Comparison of ENCODE assay signal across 16 cellular contexts in the genomic region with DNA sequence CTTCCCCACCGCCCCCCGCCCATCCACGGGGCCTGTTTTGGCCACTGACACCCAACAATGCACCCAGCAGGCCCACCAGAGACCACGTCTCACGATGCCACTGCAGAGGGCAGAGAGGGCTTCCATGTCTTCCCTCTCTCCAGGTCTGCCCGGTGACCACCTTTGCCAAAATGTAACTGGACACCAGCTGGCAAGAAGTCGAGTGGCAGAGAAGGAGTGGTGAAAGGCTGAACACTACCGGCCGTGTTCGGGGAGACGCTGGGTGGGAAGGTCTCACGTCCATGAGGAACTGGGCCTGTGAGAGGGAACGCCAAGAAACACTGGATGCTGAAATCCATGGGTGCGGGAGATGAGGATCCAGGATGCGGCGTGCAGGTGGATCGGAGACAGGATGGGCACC.
A peak's percentile ranks its signal among the peaks of the same experiment; 100 is the strongest.
DNase-seq lines count a peak whose midpoint lies in the region; ATAC-seq and TF ChIP-seq lines count a peak whose summit lies in the region.
"Had no signal": no experiment of that assay in that cellular context is flagged by ENCODE, and none has a peak within 500 bp of the region (broad histone marks: within the 10 kb centered on the region; RNA-seq: fewer than 3 reads in every experiment).

No MANE protein-coding gene starts in this region.

- H3K4me3 Mint-ChIP-seq in stimulated activated effector memory CD8-positive, alpha-beta T cell treated with anti-CD3 and anti-CD28 coated beads, Interleukin-12 subunit alpha, Interleukin-12 subunit beta, amount 100 ng/mL, for 72 hours = no peak overlapping the region
- H3K4me3 Mint-ChIP-seq: CD8-positive, alpha-beta memory T cell; GM23338 had no signal

- H4K91ac ChIP-seq in neuronal stem cell (ENCODE audit: low read depth, low read length, poor library complexity) = no peak overlapping the region

- no peak overlapping the region for H3K27ac Mint-ChIP-seq in stimulated activated effector memory CD8-positive, alpha-beta T cell treated with anti-CD3 and anti-CD28 coated beads, Interleukin-12 subunit alpha, Interleukin-12 subunit beta, amount 100 ng/mL, for 72 hours
- H3K27ac Mint-ChIP-seq: CD4-positive, CD25-positive, alpha-beta regulatory T cell; GM23338 had no signal

- H2AK5ac ChIP-seq in neuronal stem cell (ENCODE audit: low read depth, low read length) = peak overlapping the region; percentile 19

- H3K27ac ChIP-seq in lower lobe of right lung (no peak overlapping the region), neuronal stem cell (replicated peaks; ENCODE audit: low read length) (no peak overlapping the region), colonic mucosa (no peak overlapping the region)
- H3K27ac ChIP-seq: HL-60 had no signal

- H3K9me3 Mint-ChIP-seq in stimulated activated effector memory CD8-positive, alpha-beta T cell treated with anti-CD3 and anti-CD28 coated beads, Interleukin-12 subunit alpha, Interleukin-12 subunit beta, amount 100 ng/mL, for 72 hours = peaks cover 4% of the 10 kb centered on the region
- H3K9me3 Mint-ChIP-seq: CD4-positive, CD25-positive, alpha-beta regulatory T cell; GM23338 had no signal

- H3K4me1 ChIP-seq in lower lobe of right lung (no peaks in the 10 kb centered on the region), neuronal stem cell (ENCODE audit: control insufficient read depth in 2 of 2, insufficient read depth in 1 of 2, low read depth in 1 of 2, low read length in 2 of 2) (peaks cover 0 to 1% of the 10 kb centered on the region in 2 donors), colonic mucosa (no peaks in the 10 kb centered on the region)
- H3K4me1 ChIP-seq: BE2C had no signal

- H3K4me3 ChIP-seq in lower lobe of right lung = no peak overlapping the region
- H3K4me3 ChIP-seq in neuronal stem cell (ENCODE audit: low read length in 2 of 2) = no peak overlapping the region
- H3K4me3 ChIP-seq in colonic mucosa = no peak overlapping the region
- H3K4me3 ChIP-seq: GM23338 had no signal

- H3K9ac ChIP-seq in neuronal stem cell (ENCODE audit: low read depth, low read length, poor library complexity) (no peak overlapping the region), colonic mucosa (ENCODE audit: low read depth in 2 of 2, low read length in 2 of 2) (no peak overlapping the region)

- no peak overlapping the region for H2BK120ac ChIP-seq in neuronal stem cell (ENCODE audit: low read depth, low read length)

- H3K9me3 ChIP-seq in lower lobe of right lung = no peaks in the 10 kb centered on the region
- H3K9me3 ChIP-seq in neuronal stem cell (replicated peaks in 1 of 2; ENCODE audit: control insufficient read depth in 2 of 2, insufficient read depth in 1 of 2, low read depth in 1 of 2, low read length in 2 of 2) = no peaks in the 10 kb centered on the region
- no peaks in the 10 kb centered on the region for H3K9me3 ChIP-seq in colonic mucosa
- H3K9me3 ChIP-seq: BE2C had no signal

- no peak overlapping the region for H4K8ac ChIP-seq in neuronal stem cell (ENCODE audit: low read depth, low read length)

- no peak overlapping the region for H2AFZ ChIP-seq in neuronal stem cell (ENCODE audit: low read length)
- H2AFZ ChIP-seq: GM23338 had no signal

- H2BK15ac ChIP-seq in neuronal stem cell (ENCODE audit: low read length) = no peak overlapping the region

- peak in 1 of 2 donors; percentile 11 for ATAC-seq in lower lobe of right lung
- no peak for ATAC-seq in stimulated activated effector memory CD8-positive, alpha-beta T cell treated with anti-CD3 and anti-CD28 coated beads, Interleukin-12 subunit alpha, Interleukin-12 subunit beta, amount 100 ng/mL, for 72 hours
- ATAC-seq: GM23338 had no signal

- H3K4ac ChIP-seq in neuronal stem cell (ENCODE audit: low read length) = no peak overlapping the region

- H3K36me3 Mint-ChIP-seq in stimulated activated effector memory CD8-positive, alpha-beta T cell treated with anti-CD3 and anti-CD28 coated beads, Interleukin-12 subunit alpha, Interleukin-12 subunit beta, amount 100 ng/mL, for 72 hours = no peaks in the 10 kb centered on the region
- H3K36me3 Mint-ChIP-seq: CD4-positive, CD25-positive, alpha-beta regulatory T cell; CD8-positive, alpha-beta memory T cell had no signal

- H3K36me3 ChIP-seq in lower lobe of right lung = no peaks in the 10 kb centered on the region
- H3K36me3 ChIP-seq in neuronal stem cell (replicated peaks in 1 of 2; ENCODE audit: control insufficient read depth in 2 of 2, insufficient read depth in 2 of 2, low read length in 2 of 2) = no peaks in the 10 kb centered on the region
- H3K36me3 ChIP-seq in colonic mucosa = no peaks in the 10 kb centered on the region
- H3K36me3 ChIP-seq: BE2C had no signal

- no peaks in the 10 kb centered on the region for H3K4me1 Mint-ChIP-seq in stimulated activated effector memory CD8-positive, alpha-beta T cell treated with anti-CD3 and anti-CD28 coated beads, Interleukin-12 subunit alpha, Interleukin-12 subunit beta, amount 100 ng/mL, for 72 hours
- H3K4me1 Mint-ChIP-seq: CD8-positive, alpha-beta memory T cell had no signal

- TF ChIP-seq CTCF in lower lobe of right lung (IDR thresholded peaks at IDR 0.05) (no peak), colonic mucosa (IDR thresholded peaks at IDR 0.05) (no peak)

- H3K79me1 ChIP-seq in neuronal stem cell (ENCODE audit: low read depth, low read length) = peaks cover 2% of the 10 kb centered on the region

- DNase-seq in NCI-H2196 (lab: John Stamatoyannopoulos, UW; ENCODE audit: unreplicated experiment) (peak; percentile 13), NCI-H2196 treated with DMSO at 0.1 percent for 48 hours (lab: John Stamatoyannopoulos, UW; ENCODE audit: unreplicated experiment) (no peak), lower lobe of right lung (peak; percentile 40), neuronal stem cell (ENCODE audit: low spot score) (no peak), colonic mucosa (no peak)
- DNase-seq in stimulated activated effector memory CD8-positive, alpha-beta T cell treated with anti-CD3 and anti-CD28 coated beads, Interleukin-12 subunit alpha, Interleukin-12 subunit beta, amount 100 ng/mL, for 72 hours (ENCODE audit: low spot score in 2 of 2) = no peak
- DNase-seq: ACHN; BE2C; C1 segment of cervical spinal cord; CD4-positive, CD25-positive, alpha-beta regulatory T cell; COR-L47; GF-D8; HCEC 1CT had no signal

- WGBS in neuronal stem cell (ENCODE audit: extremely low coverage in 2 of 2, insufficient read length in 2 of 2, insufficient replicate concordance in 1 of 2), 2 donors = no CpG with 5 or more reads among the region's 17 CpGs

- no peak overlapping the region for H3K14ac ChIP-seq in neuronal stem cell (ENCODE audit: low read length)

- no peak overlapping the region for H2BK5ac ChIP-seq in neuronal stem cell (ENCODE audit: low read length)

- intact Hi-C loops in lower lobe of right lung (cut with DNase I) (no loop called here), colonic mucosa (cut with DNase I) (no loop called here)

- peaks cover 4% of the 10 kb centered on the region for H3K27me3 ChIP-seq in lower lobe of right lung (ENCODE audit: low read depth)
- H3K27me3 ChIP-seq in neuronal stem cell (ENCODE audit: control insufficient read depth in 3 of 3, insufficient read depth in 3 of 3, low read depth in 1 of 3, low read length in 3 of 3) = no peaks in the 10 kb centered on the region
- no peaks in the 10 kb centered on the region for H3K27me3 ChIP-seq in colonic mucosa
- H3K27me3 ChIP-seq: BE2C had no signal

- H3K18ac ChIP-seq in neuronal stem cell (ENCODE audit: low read length) = peak overlapping the region; percentile 83

- no peak overlapping the region for H3K4me2 ChIP-seq in neuronal stem cell (ENCODE audit: insufficient read depth, low read length, poor library complexity, severe bottlenecking)
- H3K4me2 ChIP-seq: GM23338 had no signal

- H3K23ac ChIP-seq in neuronal stem cell (ENCODE audit: low read depth, low read length, poor library complexity) = no peak overlapping the region

- H2BK12ac ChIP-seq in neuronal stem cell (ENCODE audit: low read length) = no peak overlapping the region

Comparison
In these comparisons a context has a peak if more than half of its experiments do, and no peak if none do; other contexts are left out.
1. DNase-seq: peak in NCI-H2196 (single experiment) and lower lobe of right lung (single experiment); none in NCI-H2196 treated with DMSO at 0.1 percent for 48 hours (single experiment), neuronal stem cell (single experiment), colonic mucosa (single experiment) and stimulated activated effector memory CD8-positive, alpha-beta T cell treated with anti-CD3 and anti-CD28 coated beads, Interleukin-12 subunit alpha, Interleukin-12 subunit beta, amount 100 ng/mL, for 72 hours (0 of 2).